In the genomic region with DNA sequence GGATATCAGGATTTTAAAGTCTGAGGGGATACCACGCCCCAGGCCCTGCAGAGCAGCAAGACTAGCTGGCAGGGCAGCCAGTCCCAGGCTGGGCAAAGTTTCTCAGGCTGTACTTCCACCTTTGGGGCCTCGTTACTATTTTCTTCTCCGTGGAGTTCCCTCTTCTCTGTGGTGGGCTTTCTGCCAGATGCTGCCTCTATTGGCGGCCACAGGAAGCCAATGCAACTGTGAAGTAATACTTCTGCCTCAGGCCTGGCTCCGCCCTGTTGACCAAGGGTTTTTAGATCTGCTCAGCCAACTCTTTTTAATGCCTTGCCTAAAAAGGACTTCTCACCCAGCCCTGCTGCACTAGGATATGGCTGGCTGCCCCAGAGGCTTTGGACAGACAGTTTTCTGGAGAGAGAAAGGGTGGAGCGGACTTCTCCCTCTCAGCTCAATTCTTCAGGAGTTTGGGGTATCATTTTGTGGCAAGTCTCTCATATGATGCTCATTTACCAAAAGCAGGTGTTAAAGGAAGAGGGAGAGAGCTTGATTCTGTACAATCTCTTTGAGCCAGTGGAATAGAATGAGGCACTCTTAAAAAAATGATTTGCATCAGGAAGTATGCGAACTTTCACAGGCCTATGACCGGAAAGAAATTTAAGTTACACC, we compare ENCODE assay signal across 8 cellular contexts.
DNase-seq lines count a peak whose midpoint lies in the region; ATAC-seq and TF ChIP-seq lines count a peak whose summit lies in the region.

No MANE protein-coding gene starts in this region.

- H3K9me3 Mint-ChIP-seq in natural killer cell treated with Interleukin-12 subunit alpha and Interleukin-12 subunit beta and Interleukin-15 and Interleukin-18, amount 100 ng/mL, for 72 hours = no peaks in the 10 kb centered on the region
- H3K9me3 Mint-ChIP-seq in activated T-cell treated with anti-CD3 and anti-CD28 coated beads, Interleukin-2, amount 50 U/mL, for 24 hours = no peaks in the 10 kb centered on the region

- CTCF ChIA-PET in BJ (lab: Yijun Ruan, JAX) = no interaction called here

- no peaks in the 10 kb centered on the region for H3K36me3 Mint-ChIP-seq in natural killer cell treated with Interleukin-12 subunit alpha and Interleukin-12 subunit beta and Interleukin-15 and Interleukin-18, amount 100 ng/mL, for 72 hours
- no peaks in the 10 kb centered on the region for H3K36me3 Mint-ChIP-seq in activated T-cell treated with anti-CD3 and anti-CD28 coated beads, Interleukin-2, amount 50 U/mL, for 24 hours (ENCODE audit: low read depth)

- TF ChIP-seq CTCF in BJ (IDR thresholded peaks at IDR 0.05; ENCODE audit: insufficient read depth, low read depth, low read length) (peak; percentile 44), fibroblast of mammary gland (conservative IDR thresholded peaks at IDR 0.05; ENCODE audit: control insufficient read depth, insufficient read depth, low read depth, low read length) (no peak)

- H3K27me3 ChIP-seq in BJ (ENCODE audit: control insufficient read depth, insufficient read depth, low read length) = no peaks in the 10 kb centered on the region

- H3K4me3 ChIP-seq in BJ (ENCODE audit: low read depth, low read length) = no peak overlapping the region
- H3K4me3 ChIP-seq in fibroblast of mammary gland (ENCODE audit: control insufficient read depth, low read depth, low read length) = no peak overlapping the region

- H3K27me3 Mint-ChIP-seq in natural killer cell treated with Interleukin-12 subunit alpha and Interleukin-12 subunit beta and Interleukin-15 and Interleukin-18, amount 100 ng/mL, for 72 hours = peaks cover 0 to 8% of the 10 kb centered on the region in 2 donors
- peaks cover 5% of the 10 kb centered on the region for H3K27me3 Mint-ChIP-seq in activated T-cell treated with anti-CD3 and anti-CD28 coated beads, Interleukin-2, amount 50 U/mL, for 24 hours

- H3K27ac Mint-ChIP-seq in natural killer cell treated with Interleukin-12 subunit alpha and Interleukin-12 subunit beta and Interleukin-15 and Interleukin-18, amount 100 ng/mL, for 72 hours = peak overlapping the region; percentile 31 to 69
- no peak overlapping the region for H3K27ac Mint-ChIP-seq in activated T-cell treated with anti-CD3 and anti-CD28 coated beads, Interleukin-2, amount 50 U/mL, for 24 hours

- POLR2A ChIA-PET in BJ (lab: Charles Lee) = no interaction called here

- H3K4me1 Mint-ChIP-seq in natural killer cell treated with Interleukin-12 subunit alpha and Interleukin-12 subunit beta and Interleukin-15 and Interleukin-18, amount 100 ng/mL, for 72 hours (ENCODE audit: low read depth in 2 of 2) = peaks cover 23 to 24% of the 10 kb centered on the region in 2 donors
- H3K4me1 Mint-ChIP-seq in activated T-cell treated with anti-CD3 and anti-CD28 coated beads, Interleukin-2, amount 50 U/mL, for 24 hours (ENCODE audit: low read depth) = peaks cover 11% of the 10 kb centered on the region

- ATAC-seq in GM19324 (IDR thresholded peaks at IDR 0.05; ENCODE audit: low FRiP score, unreplicated experiment) (peak; percentile 65), HG03159 (IDR thresholded peaks at IDR 0.05; ENCODE audit: unreplicated experiment) (peak; percentile 71)
- ATAC-seq in natural killer cell treated with Interleukin-12 subunit alpha and Interleukin-12 subunit beta and Interleukin-15 and Interleukin-18, amount 100 ng/mL, for 72 hours = peak; percentile 74 to 76

- H3K36me3 ChIP-seq in BJ (ENCODE audit: control insufficient read depth, insufficient read depth, low read length) = no peaks in the 10 kb centered on the region

- peak overlapping the region; percentile 58 for H3K4me3 Mint-ChIP-seq in natural killer cell treated with Interleukin-12 subunit alpha and Interleukin-12 subunit beta and Interleukin-15 and Interleukin-18, amount 100 ng/mL, for 72 hours
- H3K4me3 Mint-ChIP-seq in activated T-cell treated with anti-CD3 and anti-CD28 coated beads, Interleukin-2, amount 50 U/mL, for 24 hours = no peak overlapping the region

- DNase-seq in BJ (ENCODE audit: low read depth) (peak; percentile 69), SIG-M5 (lab: John Stamatoyannopoulos, UW) (peak; percentile 25), fibroblast of mammary gland (ENCODE audit: low read depth) (peak; percentile 54), 8988T (no peak)
- DNase-seq in natural killer cell treated with Interleukin-12 subunit alpha and Interleukin-12 subunit beta and Interleukin-15 and Interleukin-18, amount 100 ng/mL, for 72 hours (ENCODE audit: low spot score) = no peak
- no peak for DNase-seq in activated T-cell treated with anti-CD3 and anti-CD28 coated beads, Interleukin-2, amount 50 U/mL, for 24 hours

Comparison
In these comparisons a context has a peak if more than half of its experiments do, and no peak if none do; other contexts are left out.
1. DNase-seq: peak in BJ (single experiment), SIG-M5 (single experiment) and fibroblast of mammary gland (single experiment); none in natural killer cell treated with Interleukin-12 subunit alpha and Interleukin-12 subunit beta and Interleukin-15 and Interleukin-18, amount 100 ng/mL, for 72 hours (single experiment), activated T-cell treated with anti-CD3 and anti-CD28 coated beads, Interleukin-2, amount 50 U/mL, for 24 hours (single experiment) and 8988T (single experiment).
2. Peak in every context shown above with its lines, with median percentiles within 50 percentile points of each other: ATAC-seq.